ENCODE assay signal across 8 cellular contexts in genomic region chr3:71102111-71103039, GRCh38.
DNase-seq lines count a peak whose midpoint lies in the region; ATAC-seq, FAIRE-seq and TF ChIP-seq lines count a peak whose summit lies in the region.
"Had no signal": no experiment of that assay in that cellular context is flagged by ENCODE, and none has a peak within 500 bp of the region (broad histone marks: within the 10 kb centered on the region; RNA-seq: fewer than 3 reads in every experiment).

No MANE protein-coding gene starts in this region.

- DNase-seq in IMR-90, result peak; percentile 99
- DNase-seq in heart right ventricle, result no peak
- DNase-seq in small intestine, result no peak
- DNase-seq in T-helper 2 cell, result no peak
- no peak for DNase-seq in activated T-helper 2 cell treated with anti-CD3 and anti-CD28 coated beads, Interferon-gamma antibody, Interleukin-2, Interleukin-4, amounts not matched to agents 10 μg/mL and 5 μg/mL and 100 μg/mL, durations not matched to agents 14 hours and 24 hours and 36 hours (ENCODE audit: low spot score)

- H3K4me2 ChIP-seq in IMR-90 (ENCODE audit: low read depth, low read length), result peak overlapping the region; percentile 69
- H3K4me2 ChIP-seq: KMS-11 had no signal

- H4K20me1 ChIP-seq in IMR-90 (ENCODE audit: insufficient read depth, low read length), result no peaks in the 10 kb centered on the region

- no peak overlapping the region for H3K4me3 ChIP-seq in IMR-90 (ENCODE audit: insufficient read depth, low read depth, low read length)
- 0 out of 2 replicates have a peak overlapping the region, but pooled peaks have one; percentile 13 for H3K4me3 ChIP-seq in WI38 (ENCODE audit: low read depth, low read length)
- no peak overlapping the region for H3K4me3 ChIP-seq in heart right ventricle
- H3K4me3 ChIP-seq in subcutaneous abdominal adipose tissue (ENCODE audit: low read depth in 1 of 5, low read length in 5 of 5), result peak overlapping the region in 2 of 5 donors; percentile 11 to 58
- H3K4me3 ChIP-seq in small intestine (ENCODE audit: low read depth in 1 of 2, low read length in 2 of 2), result no peak overlapping the region

- intact Hi-C loops in IMR-90 (cut with micrococcal nuclease) (loop anchor here (1.0 to 10.0 kb wide), 4 partner anchors 38 to 582 kb away; no protein-coding TSS in a partner anchor), heart right ventricle (cut with DNase I) (no loop called here)
- intact Hi-C loops in activated T-helper 2 cell treated with anti-CD3 and anti-CD28 coated beads, Interferon-gamma antibody, Interleukin-2, Interleukin-4, amounts not matched to agents 10 μg/mL and 5 μg/mL and 100 μg/mL, durations not matched to agents 14 hours and 24 hours and 36 hours (cut with micrococcal nuclease), result loop anchor here (1.0 kb wide), 1 partner anchor 25 kb away; no protein-coding TSS in a partner anchor

- peak; percentile 35 for TF ChIP-seq RAD21 in IMR-90 (IDR thresholded peaks at IDR 0.05; ENCODE audit: low read length)

- H3K27ac ChIP-seq in IMR-90 (ENCODE audit: insufficient read depth, low read length), result peak overlapping the region; percentile 99
- peak overlapping the region in 6 of 10 donors; percentile 19 to 67 (median 36) for H3K27ac ChIP-seq in heart right ventricle
- H3K27ac ChIP-seq in subcutaneous abdominal adipose tissue (ENCODE audit: low read depth, low read length), result peak overlapping the region; percentile 69
- H3K27ac ChIP-seq in small intestine (ENCODE audit: low read depth in 1 of 2, low read length in 1 of 2), result peak overlapping the region in 1 of 2 donors; percentile 56
- H3K27ac ChIP-seq: KMS-11 had no signal

- H3K4me3 Mint-ChIP-seq in activated T-helper 2 cell treated with anti-CD3 and anti-CD28 coated beads, Interferon-gamma antibody, Interleukin-2, Interleukin-4, amounts not matched to agents 10 μg/mL and 5 μg/mL and 100 μg/mL, durations not matched to agents 14 hours and 24 hours and 36 hours (ENCODE audit: low read depth), result no peak overlapping the region

- H3K79me1 ChIP-seq in IMR-90 (ENCODE audit: low read depth in 1 of 2, low read length in 2 of 2), result peaks cover 36 to 75% of the 10 kb centered on the region in 2 experiments

- peak overlapping the region; percentile 91 for H2BK20ac ChIP-seq in IMR-90 (ENCODE audit: low read depth, low read length)

- H3K14ac ChIP-seq in IMR-90 (replicated peaks; ENCODE audit: low read depth, low read length), result peak overlapping the region; percentile 92

- H3K36me3 Mint-ChIP-seq in activated T-helper 2 cell treated with anti-CD3 and anti-CD28 coated beads, Interferon-gamma antibody, Interleukin-2, Interleukin-4, amounts not matched to agents 10 μg/mL and 5 μg/mL and 100 μg/mL, durations not matched to agents 14 hours and 24 hours and 36 hours (ENCODE audit: low read depth), result peaks cover 62% of the 10 kb centered on the region

- peak overlapping the region; percentile 83 for H2AK9ac ChIP-seq in IMR-90 (replicated peaks; ENCODE audit: low read depth, low read length, poor library complexity)

- peak; percentile 66 for ATAC-seq in IMR-90 (ENCODE audit: low read depth)
- peak in 6 of 8 donors; percentile 32 to 54 (median 48) for ATAC-seq in heart right ventricle

- TF ChIP-seq POLR2A in IMR-90 (IDR thresholded peaks at IDR 0.05; ENCODE audit: low read depth, low read length), result peak; percentile 13; the same call in 1 of the 2 replicates

- H2BK120ac ChIP-seq in IMR-90 (ENCODE audit: low read depth, low read length), result peak overlapping the region; percentile 95

- H3K23ac ChIP-seq in IMR-90 (ENCODE audit: low read depth, low read length), result peak overlapping the region; percentile 82; the same call in 1 of the 2 replicates

- H3K36me3 ChIP-seq in IMR-90 (ENCODE audit: control insufficient read depth, insufficient read depth, low read length) (no peaks in the 10 kb centered on the region; the same call in 1 of the 2 replicates), heart right ventricle (peaks cover 0 to 7% (median 0%) of the 10 kb centered on the region in 9 donors), subcutaneous abdominal adipose tissue (ENCODE audit: control insufficient read depth in 5 of 5, insufficient read depth in 5 of 5, low read length in 5 of 5) (no peaks in the 10 kb centered on the region), small intestine (ENCODE audit: control insufficient read depth in 2 of 2, insufficient read depth in 2 of 2, low read length in 2 of 2) (peaks cover 0 to 3% of the 10 kb centered on the region in 2 donors)

- H3K4me1 ChIP-seq in IMR-90 (ENCODE audit: control insufficient read depth, insufficient read depth, low read length) (peaks cover 32% of the 10 kb centered on the region), heart right ventricle (peaks cover 11 to 70% (median 43%) of the 10 kb centered on the region in 9 donors), subcutaneous abdominal adipose tissue (ENCODE audit: control insufficient read depth in 5 of 5, insufficient read depth in 5 of 5, low read length in 5 of 5) (peaks cover 4 to 39% (median 36%) of the 10 kb centered on the region in 5 donors), small intestine (ENCODE audit: control insufficient read depth in 2 of 2, insufficient read depth in 1 of 2, low read depth in 1 of 2, low read length in 1 of 2) (peaks cover 1 to 19% of the 10 kb centered on the region in 2 donors)

- peak overlapping the region; percentile 85 for H3K56ac ChIP-seq in IMR-90 (ENCODE audit: extremely low read depth, insufficient read depth, low read length)

- no peak for FAIRE-seq in small intestine (lab: Jason Lieb, UNC)

- 0% methylated on average over 3 of the region's 11 CpGs; no CpG with 5 or more reads in 1 of the 2 experiments for WGBS in IMR-90 (ENCODE audit: extremely low coverage in 2 of 2, insufficient read length in 1 of 2), 2 experiments
- WGBS in heart right ventricle, 2 donors, result 61 to 65% methylated on average over 11 of the region's 11 CpGs
- WGBS in small intestine, 3 donors, result 48 to 82% (median 80%) methylated on average over 11 of the region's 11 CpGs

- no peaks in the 10 kb centered on the region for H3K27me3 Mint-ChIP-seq in activated T-helper 2 cell treated with anti-CD3 and anti-CD28 coated beads, Interferon-gamma antibody, Interleukin-2, Interleukin-4, amounts not matched to agents 10 μg/mL and 5 μg/mL and 100 μg/mL, durations not matched to agents 14 hours and 24 hours and 36 hours (ENCODE audit: low read depth)

- H3K4ac ChIP-seq in IMR-90 (ENCODE audit: low read depth, low read length), result peak overlapping the region; percentile 94

- in situ Hi-C loops in IMR-90 (cut with MboI; ENCODE audit: low sequenced_read_pairs), result no loop called here

- no TSS peak for BruUV-seq in IMR-90 (replicated peaks; lab: Mats Ljungman, UMichigan)

- no peaks in the 10 kb centered on the region for H3K9me3 Mint-ChIP-seq in activated T-helper 2 cell treated with anti-CD3 and anti-CD28 coated beads, Interferon-gamma antibody, Interleukin-2, Interleukin-4, amounts not matched to agents 10 μg/mL and 5 μg/mL and 100 μg/mL, durations not matched to agents 14 hours and 24 hours and 36 hours

- peak overlapping the region; percentile 96 for H4K5ac ChIP-seq in IMR-90 (ENCODE audit: low read depth, low read length)

- TF ChIP-seq CTCF in IMR-90 (conservative IDR thresholded peaks at IDR 0.05; ENCODE audit: low read depth, low read length) (no peak), WI38 (IDR thresholded peaks at IDR 0.05; ENCODE audit: low read depth, low read length) (no peak), heart right ventricle (IDR thresholded peaks at IDR 0.05) (no peak)

- no peak overlapping the region for H2AFZ ChIP-seq in IMR-90 (replicated peaks; ENCODE audit: low read length, poor library complexity)

- H3K4me1 Mint-ChIP-seq in activated T-helper 2 cell treated with anti-CD3 and anti-CD28 coated beads, Interferon-gamma antibody, Interleukin-2, Interleukin-4, amounts not matched to agents 10 μg/mL and 5 μg/mL and 100 μg/mL, durations not matched to agents 14 hours and 24 hours and 36 hours (ENCODE audit: low read depth), result peaks cover 70% of the 10 kb centered on the region

- CTCF ChIA-PET in IMR-90 (lab: Yijun Ruan, JAX), result interaction anchor here (0.6 to 0.7 kb wide), 2 partner anchors 43 to 323 kb away, joined by 3 read pairs; no protein-coding TSS in a partner anchor

- peak overlapping the region; percentile 95 for H2BK5ac ChIP-seq in IMR-90 (ENCODE audit: low read depth, low read length, poor library complexity, severe bottlenecking)

- H4K8ac ChIP-seq in IMR-90 (ENCODE audit: low read depth in 2 of 2, low read length in 2 of 2), result peak overlapping the region; percentile 71 to 91

- H3K18ac ChIP-seq in IMR-90 (ENCODE audit: low read depth, low read length), result peak overlapping the region; percentile 98

- H3K9ac ChIP-seq in IMR-90 (ENCODE audit: low read depth, low read length) (peak overlapping the region; percentile 73), subcutaneous abdominal adipose tissue (ENCODE audit: low read length in 5 of 5) (peak overlapping the region in 2 of 5 donors; percentile 50 to 54)
- H3K9ac ChIP-seq: KMS-11 had no signal

- H3K9me1 ChIP-seq in IMR-90 (ENCODE audit: insufficient read depth, low read length), result peaks cover 10% of the 10 kb centered on the region

- peak overlapping the region; percentile 92 for H4K91ac ChIP-seq in IMR-90 (ENCODE audit: insufficient read depth, low read depth, low read length)

- peak overlapping the region; percentile 95 for H2AK5ac ChIP-seq in IMR-90 (ENCODE audit: low read depth, low read length)

- H3K27ac Mint-ChIP-seq in activated T-helper 2 cell treated with anti-CD3 and anti-CD28 coated beads, Interferon-gamma antibody, Interleukin-2, Interleukin-4, amounts not matched to agents 10 μg/mL and 5 μg/mL and 100 μg/mL, durations not matched to agents 14 hours and 24 hours and 36 hours, result no peak overlapping the region

- H3K9me3 ChIP-seq in IMR-90 (ENCODE audit: control insufficient read depth, insufficient read depth, low read length) (no peaks in the 10 kb centered on the region), heart right ventricle (no peaks in the 10 kb centered on the region), subcutaneous abdominal adipose tissue (ENCODE audit: control insufficient read depth in 5 of 5, low read length in 5 of 5) (no peaks in the 10 kb centered on the region), small intestine (ENCODE audit: control insufficient read depth, low read depth) (no peaks in the 10 kb centered on the region)

- peak overlapping the region; percentile 85; the same call in 1 of the 3 replicates for H2BK15ac ChIP-seq in IMR-90 (ENCODE audit: low read depth, low read length)

- POLR2A ChIA-PET in IMR-90 (lab: Charles Lee; ENCODE audit: unreplicated experiment), result interaction anchor here (0.6 kb wide), 1 partner anchor 149 kb away, joined by 5 read pairs; no protein-coding TSS in a partner anchor

- H3K27me3 ChIP-seq in IMR-90 (ENCODE audit: control insufficient read depth, insufficient read depth, low read length), result no peaks in the 10 kb centered on the region
- H3K27me3 ChIP-seq in heart right ventricle, result no peaks in the 10 kb centered on the region
- no peaks in the 10 kb centered on the region for H3K27me3 ChIP-seq in subcutaneous abdominal adipose tissue (ENCODE audit: control insufficient read depth in 5 of 5, insufficient read depth in 4 of 5, low read length in 5 of 5)
- no peaks in the 10 kb centered on the region for H3K27me3 ChIP-seq in small intestine (ENCODE audit: control insufficient read depth in 2 of 2, insufficient read depth in 2 of 2, low read length in 2 of 2)

- dilution Hi-C loops in IMR-90 (cut with HindIII; ENCODE audit: low sequenced_read_pairs, unreplicated experiment), result no loop called here

TF ChIP-seq in IMR-90, 13 proteins besides CTCF, POLR2A, EP300 and RAD21 (continues in another document):
- peak; percentile 87 for TF ChIP-seq FOS (IDR thresholded peaks at IDR 0.05; ENCODE audit: low read depth, low read length)

Comparison
In these comparisons a context has a peak if more than half of its experiments do, and no peak if none do; other contexts are left out.
1. intact Hi-C loops: an anchor here in IMR-90 (1.0 to 10.0 kb wide) and activated T-helper 2 cell treated with anti-CD3 and anti-CD28 coated beads, Interferon-gamma antibody, Interleukin-2, Interleukin-4, amounts not matched to agents 10 μg/mL and 5 μg/mL and 100 μg/mL, durations not matched to agents 14 hours and 24 hours and 36 hours (1.0 kb wide); none called in heart right ventricle.